In genomic region chr1:37561794-37562132, GRCh38 we compare ENCODE assay signal across 9 cellular contexts. TPM values are rescaled to one million over a fixed set of nuclear protein-coding genes. Genes with fewer than 3 reads are reported as not detected.
DNase-seq lines count a peak whose midpoint lies in the region; ATAC-seq, FAIRE-seq and TF ChIP-seq lines count a peak whose summit lies in the region.
"Had no signal": no experiment of that assay in that cellular context is flagged by ENCODE, and none has a peak within 500 bp of the region (broad histone marks: within the 10 kb centered on the region; RNA-seq: fewer than 3 reads in every experiment).

No MANE protein-coding gene starts in this region.

- in situ Hi-C loops in GM13976 (cut with MboI; ENCODE audit: low sequenced_read_pairs, unreplicated experiment) (no loop called here), SK-MEL-5 (cut with HindIII; ENCODE audit: low pct_unique_long_range_greater_than_20kb, low sequenced_read_pairs) (no loop called here), mammary epithelial cell (cut with MboI; ENCODE audit: low sequenced_read_pairs in 2 of 2) (no loop called here)

- H3K36me3 ChIP-seq in mammary epithelial cell (ENCODE audit: insufficient read depth, low read length): peaks cover 11% of the 10 kb centered on the region

- H3K27ac Mint-ChIP-seq in neural crest cell (ENCODE audit: unreplicated experiment): no peak overlapping the region

- TF ChIP-seq CTCF in AG04449 (IDR thresholded peaks at IDR 0.05; ENCODE audit: insufficient read depth, low read length, missing control alignments) (peak; percentile 61), GM13976 (IDR thresholded peaks at IDR 0.05; ENCODE audit: borderline replicate concordance, control extremely low read depth, extremely low read depth, insufficient read depth, missing control alignments) (peak; percentile 38), mammary epithelial cell (conservative IDR thresholded peaks at IDR 0.05 in 1 of 2, IDR thresholded peaks at IDR 0.05 in 1 of 2; ENCODE audit: extremely low read depth in 1 of 2, insufficient read depth in 1 of 2, low read depth in 1 of 2, low read length in 2 of 2) (peak; percentile 58 to 62), neural crest cell (conservative IDR thresholded peaks at IDR 0.05) (peak; percentile 55)

- H3K27me3 ChIP-seq in mammary epithelial cell (ENCODE audit: insufficient read depth, low read length): no peaks in the 10 kb centered on the region

- H3K9me3 Mint-ChIP-seq in neural crest cell: no peaks in the 10 kb centered on the region

- no peak for DNase-seq in AG04449 (ENCODE audit: low read depth, low spot score)
- DNase-seq in GM13976 (ENCODE audit: low spot score): peak; percentile 73
- peak; percentile 59 for DNase-seq in SK-MEL-5 (ENCODE audit: low read depth, low spot score)
- no peak for DNase-seq in mammary epithelial cell
- DNase-seq in neural crest cell (ENCODE audit: low read depth, low spot score): no peak
- DNase-seq in ureter (ENCODE audit: low spot score): no peak
- no peak for DNase-seq in RCC 7860 (ENCODE audit: low spot score)

- H3K27ac ChIP-seq in mammary epithelial cell (ENCODE audit: insufficient read depth, low read depth, low read length): no peak overlapping the region

- POLR2A ChIA-PET in AG04449 (lab: Yijun Ruan, JAX): no interaction called here

- H3K4me2 ChIP-seq in mammary epithelial cell (ENCODE audit: insufficient read depth, low read depth, low read length): no peak overlapping the region

- H3K4me1 ChIP-seq in mammary epithelial cell (ENCODE audit: insufficient read depth, low read length): no peaks in the 10 kb centered on the region
- H3K4me1 ChIP-seq: HAP-1 had no signal

- BruUV-seq in mammary epithelial cell (replicated peaks; lab: Mats Ljungman, UMichigan): no TSS peak

- no peaks in the 10 kb centered on the region for H3K27me3 Mint-ChIP-seq in neural crest cell (ENCODE audit: low read depth)

- H3K4me1 Mint-ChIP-seq in neural crest cell: peaks cover 15% of the 10 kb centered on the region

- H3K79me2 ChIP-seq in mammary epithelial cell (ENCODE audit: insufficient read depth, low read length): no peaks in the 10 kb centered on the region

- H3K4me3 Mint-ChIP-seq in neural crest cell: no peak overlapping the region

- H4K20me1 ChIP-seq in mammary epithelial cell (ENCODE audit: insufficient read depth, low read length): no peaks in the 10 kb centered on the region

- H3K9me3 ChIP-seq in mammary epithelial cell (replicated peaks; ENCODE audit: insufficient read depth, low read length): no peaks in the 10 kb centered on the region
- H3K9me3 ChIP-seq: HAP-1 had no signal

- no peak overlapping the region for H3K9ac ChIP-seq in mammary epithelial cell (ENCODE audit: insufficient read depth, low read length)

- H3K4me3 ChIP-seq in AG04449 (ENCODE audit: low read depth, low read length) (no peak overlapping the region), mammary epithelial cell (replicated peaks in 1 of 3; ENCODE audit: insufficient read depth in 1 of 3, low read depth in 2 of 3, low read length in 3 of 3) (no peak overlapping the region)
- H3K4me3 ChIP-seq: HAP-1 had no signal

- dilution Hi-C loops in mammary epithelial cell (cut with HindIII; ENCODE audit: low sequenced_read_pairs): no loop called here

- H3K36me3 Mint-ChIP-seq in neural crest cell (ENCODE audit: low read depth): peaks cover 17% of the 10 kb centered on the region

- no peak for FAIRE-seq in RCC 7860 (lab: Jason Lieb, UNC)

- no peak for ATAC-seq in GM19035 (IDR thresholded peaks at IDR 0.05; ENCODE audit: unreplicated experiment)

- CTCF ChIA-PET in AG04449 (lab: Yijun Ruan, JAX): interaction anchor here (0.7 to 3.9 kb wide), 5 partner anchors 8 to 298 kb away, joined by 3 to 64 read pairs (median 4); partner anchors contain the start of genes MTF1 and SNIP1
- CTCF ChIA-PET in mammary epithelial cell (lab: Charles Lee; ENCODE audit: low non-redundant PET): no interaction called here

- H2AFZ ChIP-seq in mammary epithelial cell (ENCODE audit: low read depth, low read length): no peak overlapping the region

- 94% methylated on average over 7 of the region's 7 CpGs for WGBS in mammary epithelial cell (ENCODE audit: low coverage, missing lambda C conversion rate)

- intact Hi-C loops in mammary epithelial cell (cut with micrococcal nuclease): loop anchor here (1.0 kb wide), 1 partner anchor 121 kb away; no protein-coding TSS in a partner anchor

RNA-seq across cellular contexts. Expression of gene DNALI1, which starts 5.0 kb away (rescaled TPM):
- not detected in 2 replicates for total RNA-seq in SK-MEL-5 (2014; rRNA removed; shearing (Covaris generic))
- polyA plus RNA-seq in SK-MEL-5 (2015; cell fraction: cytosol; rRNA removed): not detected in 2 replicates
- not detected in 2 replicates for polyA plus RNA-seq in SK-MEL-5 (2015; cell fraction: nucleus; rRNA removed)
- total RNA-seq in mammary epithelial cell (1 to 10 TPM; 1.0 to 4.8 TPM), neural crest cell (28.6 and 30.6 TPM in 2 replicates), ureter (11.5 TPM)
- polyA plus RNA-seq in mammary epithelial cell: 1.5 TPM
- not detected for polyA minus RNA-seq in mammary epithelial cell

RNA-seq across cellular contexts. Expression of gene SNIP1, which starts 7.7 kb away (rescaled TPM):
- total RNA-seq in SK-MEL-5 (2014; rRNA removed; shearing (Covaris generic)): 7.4 and 7.7 TPM in 2 replicates
- 6.1 and 11.8 TPM in 2 replicates for polyA plus RNA-seq in SK-MEL-5 (2015; cell fraction: cytosol; rRNA removed)
- polyA plus RNA-seq in SK-MEL-5 (2015; cell fraction: nucleus; rRNA removed): 10.3 and 12.5 TPM in 2 replicates
- 10 to 100 TPM; 22.5 to 23.0 TPM for total RNA-seq in mammary epithelial cell
- 4.6 TPM for polyA plus RNA-seq in mammary epithelial cell
- polyA minus RNA-seq in mammary epithelial cell: 12.2 TPM
- total RNA-seq in neural crest cell: 22.4 and 23.0 TPM in 2 replicates
- total RNA-seq in ureter: 20.0 TPM

RNA-seq across cellular contexts. Expression of gene GNL2, which starts 34.0 kb away (rescaled TPM):
- total RNA-seq in SK-MEL-5 (2014; rRNA removed; shearing (Covaris generic)): 77.8 and 87.0 TPM in 2 replicates
- 35.8 and 39.6 TPM in 2 replicates for polyA plus RNA-seq in SK-MEL-5 (2015; cell fraction: cytosol; rRNA removed)
- 42.9 and 75.5 TPM in 2 replicates for polyA plus RNA-seq in SK-MEL-5 (2015; cell fraction: nucleus; rRNA removed)
- total RNA-seq in mammary epithelial cell (10 to 100 TPM; 56.5 to 74.6 TPM), neural crest cell (73.1 and 76.6 TPM in 2 replicates), ureter (46.4 TPM)
- polyA plus RNA-seq in mammary epithelial cell: 43.4 TPM
- polyA minus RNA-seq in mammary epithelial cell: 85.9 TPM

RNA-seq across cellular contexts. Expression of gene MEAF6, which starts 47.2 kb away (rescaled TPM):
- 68.2 and 71.3 TPM in 2 replicates for total RNA-seq in SK-MEL-5 (2014; rRNA removed; shearing (Covaris generic))
- polyA plus RNA-seq in SK-MEL-5 (2015; cell fraction: cytosol; rRNA removed): 65.4 and 72.3 TPM in 2 replicates
- polyA plus RNA-seq in SK-MEL-5 (2015; cell fraction: nucleus; rRNA removed): 45.4 and 51.8 TPM in 2 replicates
- total RNA-seq in mammary epithelial cell (10 to 100 TPM; 61.5 to 64.9 TPM), neural crest cell (77.3 and 83.4 TPM in 2 replicates), ureter (60.7 TPM)
- polyA plus RNA-seq in mammary epithelial cell: 35.0 TPM
- polyA minus RNA-seq in mammary epithelial cell: 41.4 TPM

Comparison
In these comparisons a context has a peak if more than half of its experiments do, and no peak if none do; other contexts are left out.
1. DNase-seq: peak in GM13976 (single experiment) and SK-MEL-5 (single experiment); none in AG04449 (single experiment), mammary epithelial cell (single experiment), neural crest cell (single experiment), ureter (single experiment) and RCC 7860 (single experiment).
2. Peak in every context shown above with its lines, with median percentiles within 50 percentile points of each other: CTCF ChIP-seq.